In genomic region chr6:82067021-82067420, GRCh38 we compare ENCODE assay signal across 10 cellular contexts.
A peak's percentile ranks its signal among the peaks of the same experiment; 100 is the strongest.
DNase-seq lines count a peak whose midpoint lies in the region; ATAC-seq and TF ChIP-seq lines count a peak whose summit lies in the region.
"Had no signal": no experiment of that assay in that cellular context is flagged by ENCODE, and none has a peak within 500 bp of the region (broad histone marks: within the 10 kb centered on the region; RNA-seq: fewer than 3 reads in every experiment).

No MANE protein-coding gene starts in this region.

- TF ChIP-seq CTCF in heart right ventricle (IDR thresholded peaks at IDR 0.05) (no peak), glutamatergic neuron (IDR thresholded peaks at IDR 0.05; ENCODE audit: partially characterized antibody, unreplicated experiment) (no peak), breast epithelium (IDR thresholded peaks at IDR 0.05) (no peak), foreskin fibroblast (IDR thresholded peaks at IDR 0.05; ENCODE audit: low read depth, low read length) (no peak)

- H3K27ac ChIP-seq in heart right ventricle: peak overlapping the region in 5 of 10 donors; percentile 6 to 48 (median 15)
- H3K27ac ChIP-seq in breast epithelium: no peak overlapping the region
- H3K27ac ChIP-seq: thoracic aorta had no signal

- H3K36me3 ChIP-seq in heart right ventricle (no peaks in the 10 kb centered on the region), breast epithelium (no peaks in the 10 kb centered on the region)
- H3K36me3 ChIP-seq: thoracic aorta had no signal

- no peaks in the 10 kb centered on the region for H3K9me3 ChIP-seq in heart right ventricle
- H3K9me3 ChIP-seq in breast epithelium: no peaks in the 10 kb centered on the region
- H3K9me3 ChIP-seq: thoracic aorta had no signal

- H3K9me3 Mint-ChIP-seq in glutamatergic neuron (ENCODE audit: unreplicated experiment): no peaks in the 10 kb centered on the region

- DNase-seq in heart right ventricle (peak in 1 of 2 donors; percentile 28), glutamatergic neuron (no peak), breast epithelium (ENCODE audit: low spot score in 2 of 2) (no peak), foreskin fibroblast (no peak), SKM-1 treated with dmso at 0.1 percent for 144 hours (lab: John Stamatoyannopoulos, UW; ENCODE audit: unreplicated experiment) (no peak)
- DNase-seq: NCI-H1436 treated with DMSO at 0.1 percent for 48 hours had no signal

- TF ChIP-seq POLR2A in breast epithelium (IDR thresholded peaks at IDR 0.05): no peak

- peak; percentile 99 for ATAC-seq in GM18858 (IDR thresholded peaks at IDR 0.05; ENCODE audit: unreplicated experiment)
- peak; percentile 99 for ATAC-seq in GM21786 (IDR thresholded peaks at IDR 0.05; ENCODE audit: unreplicated experiment)
- ATAC-seq in HG03520 (IDR thresholded peaks at IDR 0.05; ENCODE audit: unreplicated experiment): peak; percentile 95
- ATAC-seq in heart right ventricle: peak in 7 of 8 donors; percentile 53 to 84 (median 72)

- intact Hi-C loops in heart right ventricle (cut with DNase I) (no loop called here), breast epithelium (cut with DNase I; ENCODE audit: low total_unique reads) (no loop called here)

- H3K27me3 Mint-ChIP-seq in glutamatergic neuron (ENCODE audit: unreplicated experiment): no peaks in the 10 kb centered on the region

- H3K4me1 Mint-ChIP-seq in glutamatergic neuron (ENCODE audit: low read depth, unreplicated experiment): peaks cover 3% of the 10 kb centered on the region

- H3K4me1 ChIP-seq in heart right ventricle (peaks cover 0 to 10% (median 2%) of the 10 kb centered on the region in 9 donors), breast epithelium (no peaks in the 10 kb centered on the region)

- H3K27me3 ChIP-seq in heart right ventricle (no peaks in the 10 kb centered on the region), breast epithelium (no peaks in the 10 kb centered on the region)

- no peaks in the 10 kb centered on the region for H3K36me3 Mint-ChIP-seq in glutamatergic neuron (ENCODE audit: unreplicated experiment)

- WGBS in heart right ventricle, 2 donors: 38 to 41% methylated on average over 4 of the region's 4 CpGs

- no peak overlapping the region for H3K4me3 ChIP-seq in heart right ventricle
- H3K4me3 ChIP-seq in breast epithelium: no peak overlapping the region
- H3K4me3 ChIP-seq in foreskin fibroblast (ENCODE audit: low read depth in 1 of 2, low read length in 2 of 2): no peak overlapping the region
- H3K4me3 ChIP-seq: thoracic aorta had no signal

- no peak overlapping the region for H3K27ac Mint-ChIP-seq in glutamatergic neuron (ENCODE audit: unreplicated experiment)

- no peak overlapping the region for H3K4me3 Mint-ChIP-seq in glutamatergic neuron (ENCODE audit: unreplicated experiment)
